Comparison of ENCODE assay signal across 33 cellular contexts in the genomic region with DNA sequence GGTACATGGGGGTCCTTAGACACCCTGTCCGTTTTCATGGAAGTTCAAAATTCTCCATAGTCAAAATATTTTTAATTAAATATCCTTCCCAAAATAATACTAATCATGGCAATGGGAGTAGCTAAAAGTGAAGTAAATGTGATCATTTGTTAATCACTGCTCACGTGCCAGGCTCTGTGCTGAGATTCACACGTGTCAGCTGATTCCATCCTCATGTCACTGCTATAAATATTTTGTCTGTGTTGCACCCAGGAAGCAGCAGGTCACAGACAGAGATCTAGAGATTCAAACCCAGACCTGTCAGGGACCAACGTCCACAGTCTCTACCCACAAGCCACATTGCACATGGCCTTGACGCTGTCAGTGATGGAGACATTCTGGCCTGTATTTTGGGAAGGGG.
"Had no signal": no experiment of that assay in that cellular context is flagged by ENCODE, and none has a peak within 500 bp of the region (broad histone marks: within the 10 kb centered on the region; RNA-seq: fewer than 3 reads in every experiment).

No MANE protein-coding gene starts in this region.

- DNase-seq: activated effector memory CD4-positive, alpha-beta T cell treated with anti-CD3 and anti-CD28 coated beads, Interleukin-2, amount 50 U/mL, for 16 hours; activated effector memory CD4-positive, alpha-beta T cell treated with Interleukin-2 at 50 U/mL for 16 hours; activated gamma-delta T cell; activated gamma-delta T cell treated with Interleukin-2 at 50 U/mL for 16 hours; activated naive CD4-positive, alpha-beta T cell; activated naive CD4-positive, alpha-beta T cell treated with anti-CD3 and anti-CD28 coated beads for 36 hours; activated naive CD4-positive, alpha-beta T cell treated with anti-CD3 and anti-CD28 coated beads, Interleukin-2, amount 10 ng/mL, durations not matched to agents 7 days and 5 days; activated naive CD4-positive, alpha-beta T cell treated with anti-CD3 and anti-CD28 coated beads, Interleukin-2, amount 50 U/mL, for 16 hours; activated naive CD4-positive, alpha-beta T cell treated with Interleukin-2 at 50 U/mL for 16 hours; activated naive CD8-positive, alpha-beta T cell treated with anti-CD3 and anti-CD28 coated beads for 36 hours; activated naive CD8-positive, alpha-beta T cell treated with anti-CD3 and anti-CD28 coated beads, Interleukin-2, amount 10 ng/mL, durations not matched to agents 7 days and 5 days; activated naive CD8-positive, alpha-beta T cell treated with anti-CD3 and anti-CD28 coated beads, Interleukin-2, amount 50 U/mL, for 24 hours; activated T-cell treated with anti-CD3 and anti-CD28 coated beads, Interleukin-2, amount 50 U/mL, for 1 hour; activated T-cell treated with anti-CD3 and anti-CD28 coated beads, Interleukin-2, amount 50 U/mL, for 24 hours; activated T-cell treated with anti-CD3 and anti-CD28 coated beads, Interleukin-2, amount 50 U/mL, for 4 hours; activated T-cell treated with anti-CD3 and anti-CD28 coated beads, Interleukin-2, amount 50 U/mL, for 48 hours; activated T-cell treated with anti-CD3 and anti-CD28 coated beads, Interleukin-2, amount 50 U/mL, for 72 hours; adrenal gland; amygdala; anterior cingulate cortex; aorta; brain microvascular endothelial cell; caudate nucleus; central memory CD4-positive, alpha-beta T cell; cerebellar nuclear complex had no signal

- H3K27ac ChIP-seq: adrenal gland, ascending aorta, body of pancreas, brain microvascular endothelial cell, breast epithelium, cardiac muscle cell had no signal

- H3K9me3 ChIP-seq: adrenal gland, ascending aorta, body of pancreas, breast epithelium had no signal

- ATAC-seq: activated naive CD4-positive, alpha-beta T cell treated with anti-CD3 and anti-CD28 coated beads, Interleukin-2, amount 50 U/mL, for 72 hours; activated naive CD8-positive, alpha-beta T cell treated with anti-CD3 and anti-CD28 coated beads, Interleukin-2, amount 50 U/mL, for 24 hours; activated T-cell treated with anti-CD3 and anti-CD28 coated beads, Interleukin-2, amount 50 U/mL, for 4 hours; activated T-cell treated with anti-CD3 and anti-CD28 coated beads, Interleukin-2, amount 50 U/mL, for 72 hours; activated T-helper 17 cell treated with anti-CD3 and anti-CD28 coated beads, Interleukin-2, amount 50 U/mL, for 72 hours; body of pancreas had no signal

- H3K36me3 ChIP-seq: adrenal gland, ascending aorta, brain microvascular endothelial cell, breast epithelium, cardiac muscle cell had no signal

- H3K4me1 ChIP-seq: adrenal gland, ascending aorta, breast epithelium had no signal

- H3K4me3 ChIP-seq: adrenal gland, ascending aorta, body of pancreas, breast epithelium, cardiac muscle cell had no signal

- FAIRE-seq: astrocyte, bronchial epithelial cell had no signal
